Comparison of ENCODE assay signal across 23 cellular contexts in genomic region chr1:161220002-161220401, GRCh38. TPM values are rescaled to one million over a fixed set of nuclear protein-coding genes. Genes with fewer than 3 reads are reported as not detected.
DNase-seq lines count a peak whose midpoint lies in the region; ATAC-seq and TF ChIP-seq lines count a peak whose summit lies in the region.
"Had no signal": no experiment of that assay in that cellular context is flagged by ENCODE, and none has a peak within 500 bp of the region (broad histone marks: within the 10 kb centered on the region; RNA-seq: fewer than 3 reads in every experiment).

No MANE protein-coding gene starts in this region.

- no peak for ATAC-seq in CD4-positive, alpha-beta T cell (ENCODE audit: poor library complexity)
- ATAC-seq in natural killer cell treated with Interleukin-12 subunit alpha and Interleukin-12 subunit beta and Interleukin-15 and Interleukin-18, amount 100 ng/mL, for 72 hours: no peak
- ATAC-seq in GM19395 (IDR thresholded peaks at IDR 0.05; ENCODE audit: unreplicated experiment): no peak
- ATAC-seq: Panc1 had no signal

- CTCF ChIA-PET in CD4-positive, alpha-beta T cell (lab: Charles Lee): interaction anchor here (1.0 kb wide), 1 partner anchor 10 kb away, joined by 3 read pairs; no protein-coding TSS in a partner anchor
- CTCF ChIA-PET in HEK293 (lab: Yijun Ruan, JAX): interaction anchor here (0.7 to 2.5 kb wide), 8 partner anchors 10 to 162 kb away, joined by 3 to 9 read pairs (median 4); partner anchors contain the start of gene NDUFS2
- CTCF ChIA-PET in A673 (lab: Charles Lee): no interaction called here

- H3K4me1 ChIP-seq in HEK293 (ENCODE audit: control insufficient read depth, insufficient read depth, low read length): no peaks in the 10 kb centered on the region
- peaks cover 1% of the 10 kb centered on the region for H3K4me1 ChIP-seq in A673 (ENCODE audit: insufficient read depth, low read length, poor library complexity, severe bottlenecking)

- H3K27ac ChIP-seq in CD4-positive, alpha-beta T cell (ENCODE audit: low read depth, low read length): no peak overlapping the region
- no peak overlapping the region for H3K27ac ChIP-seq in HEK293 (ENCODE audit: extremely low read depth, low read depth, low read length)
- no peak overlapping the region for H3K27ac ChIP-seq in A673 (ENCODE audit: low read depth, low read length, poor library complexity, severe bottlenecking)
- H3K27ac ChIP-seq: BLaER1, HL-60 had no signal

- H3K4me3 ChIP-seq in HEK293 (ENCODE audit: low read depth, low read length) (no peak overlapping the region), A673 (ENCODE audit: low read depth, low read length, poor library complexity, severe bottlenecking) (no peak overlapping the region)
- H3K4me3 ChIP-seq: BLaER1 had no signal

- POLR2A ChIA-PET in CD4-positive, alpha-beta T cell (lab: Charles Lee): interaction anchor here (2.6 kb wide), 1 partner anchor 17 kb away, joined by 22 read pairs; the partner anchor contains the start of gene NDUFS2
- POLR2A ChIA-PET in HEK293 (lab: Yijun Ruan, JAX) (no interaction called here), A673 (lab: Charles Lee; ENCODE audit: low non-redundant PET) (no interaction called here)

- DNase-seq in CD4-positive, alpha-beta T cell: no peak
- DNase-seq in immature natural killer cell (no peak), NCI-H82 (lab: John Stamatoyannopoulos, UW) (no peak), foreskin melanocyte (no peak), A673 (ENCODE audit: low spot score) (no peak)
- no peak for DNase-seq in natural killer cell treated with Interleukin-12 subunit alpha and Interleukin-12 subunit beta and Interleukin-15 and Interleukin-18, amount 100 ng/mL, for 72 hours (ENCODE audit: low spot score)
- DNase-seq: ACHN; EL; GF-D8; HFFc6; KG1; NCI-H1092; NCI-H1436; NCI-H1930; NCI-H510A treated with DMSO at 0.1 percent for 48 hours; NCI-H748 treated with DMSO at 0.1 percent for 48 hours; NK-92 treated with Interleukin-12 subunit alpha and Interleukin-12 subunit beta, amount 100 ng/mL, for 24 hours had no signal

- peaks cover 54% of the 10 kb centered on the region for H3K4me1 Mint-ChIP-seq in CD4-positive, alpha-beta T cell (ENCODE audit: low read depth)
- peaks cover 60 to 65% of the 10 kb centered on the region in 2 donors for H3K4me1 Mint-ChIP-seq in immature natural killer cell
- peaks cover 42 to 56% of the 10 kb centered on the region in 2 donors for H3K4me1 Mint-ChIP-seq in natural killer cell treated with Interleukin-12 subunit alpha and Interleukin-12 subunit beta and Interleukin-15 and Interleukin-18, amount 100 ng/mL, for 72 hours (ENCODE audit: low read depth in 2 of 2)

- TF ChIP-seq CTCF in CD4-positive, alpha-beta T cell (IDR thresholded peaks at IDR 0.05): no peak
- TF ChIP-seq CTCF in HEK293 (tag by site-specific recombination; IDR thresholded peaks at IDR 0.05): no peak
- no peak for TF ChIP-seq CTCF in A673 (conservative IDR thresholded peaks at IDR 0.05; ENCODE audit: low read depth, low read length)

- H3K27me3 Mint-ChIP-seq in CD4-positive, alpha-beta T cell: no peaks in the 10 kb centered on the region
- peaks cover 0 to 15% (median 11%) of the 10 kb centered on the region in 3 donors for H3K27me3 Mint-ChIP-seq in immature natural killer cell (ENCODE audit: low read depth in 3 of 3)
- H3K27me3 Mint-ChIP-seq in natural killer cell treated with Interleukin-12 subunit alpha and Interleukin-12 subunit beta and Interleukin-15 and Interleukin-18, amount 100 ng/mL, for 72 hours: no peaks in the 10 kb centered on the region

- no peaks in the 10 kb centered on the region for H3K9me3 ChIP-seq in CD4-positive, alpha-beta T cell (ENCODE audit: control insufficient read depth, low read length)
- H3K9me3 ChIP-seq in HEK293 (ENCODE audit: control insufficient read depth, insufficient read depth, low read depth, low read length): no peaks in the 10 kb centered on the region
- no peaks in the 10 kb centered on the region for H3K9me3 ChIP-seq in A673 (ENCODE audit: low read depth, low read length, poor library complexity, severe bottlenecking)
- H3K9me3 ChIP-seq: BLaER1 had no signal

- peak overlapping the region; percentile 91 for H3K27ac Mint-ChIP-seq in CD4-positive, alpha-beta T cell
- peak overlapping the region; percentile 96 to 100 (median 98) for H3K27ac Mint-ChIP-seq in immature natural killer cell
- peak overlapping the region; percentile 94 to 100 for H3K27ac Mint-ChIP-seq in natural killer cell treated with Interleukin-12 subunit alpha and Interleukin-12 subunit beta and Interleukin-15 and Interleukin-18, amount 100 ng/mL, for 72 hours
- H3K27ac Mint-ChIP-seq: HFFc6 had no signal

- BruUV-seq in A673 (replicated peaks; lab: Mats Ljungman, UMichigan): no TSS peak

- H3K9me3 Mint-ChIP-seq in CD4-positive, alpha-beta T cell: no peaks in the 10 kb centered on the region
- H3K9me3 Mint-ChIP-seq in immature natural killer cell: no peaks in the 10 kb centered on the region
- H3K9me3 Mint-ChIP-seq in natural killer cell treated with Interleukin-12 subunit alpha and Interleukin-12 subunit beta and Interleukin-15 and Interleukin-18, amount 100 ng/mL, for 72 hours: no peaks in the 10 kb centered on the region
- H3K9me3 Mint-ChIP-seq: HFFc6 had no signal

- intact Hi-C loops in CD4-positive, alpha-beta T cell (cut with DNase I, micrococcal nuclease): loop anchor here (5.0 to 10.0 kb wide), 2 partner anchors 43 to 525 kb away; partner anchors contain the start of genes DUSP12 (in 2 of the 2) and B4GALT3 (in 1 of the 2)
- intact Hi-C loops in A673 (cut with micrococcal nuclease; ENCODE audit: unreplicated experiment): no loop called here

- H3K27me3 ChIP-seq in CD4-positive, alpha-beta T cell (ENCODE audit: control insufficient read depth, insufficient read depth, low read length): no peaks in the 10 kb centered on the region
- H3K27me3 ChIP-seq in A673 (replicated peaks; ENCODE audit: insufficient read depth, low read depth, low read length, poor library complexity): no peaks in the 10 kb centered on the region

- H3K36me3 Mint-ChIP-seq in CD4-positive, alpha-beta T cell (ENCODE audit: low read depth): peaks cover 4% of the 10 kb centered on the region
- peaks cover 4 to 34% (median 16%) of the 10 kb centered on the region in 3 donors for H3K36me3 Mint-ChIP-seq in immature natural killer cell
- peaks cover 5% of the 10 kb centered on the region for H3K36me3 Mint-ChIP-seq in natural killer cell treated with Interleukin-12 subunit alpha and Interleukin-12 subunit beta and Interleukin-15 and Interleukin-18, amount 100 ng/mL, for 72 hours

- H3K36me3 ChIP-seq in HEK293 (ENCODE audit: control insufficient read depth in 2 of 2, insufficient read depth in 1 of 2, low read length in 2 of 2) (peaks cover 0 to 3% of the 10 kb centered on the region in 2 experiments; a peak in 1 of 3 replicates), A673 (ENCODE audit: insufficient read depth, low read length, poor library complexity, severe bottlenecking) (peaks cover 3% of the 10 kb centered on the region)
- H3K36me3 ChIP-seq: BLaER1 had no signal

- no peak overlapping the region for H3K4me3 Mint-ChIP-seq in CD4-positive, alpha-beta T cell
- no peak overlapping the region for H3K4me3 Mint-ChIP-seq in immature natural killer cell
- no peak overlapping the region for H3K4me3 Mint-ChIP-seq in natural killer cell treated with Interleukin-12 subunit alpha and Interleukin-12 subunit beta and Interleukin-15 and Interleukin-18, amount 100 ng/mL, for 72 hours
- H3K4me3 Mint-ChIP-seq: HFFc6 had no signal

TF ChIP-seq in HEK293, 187 proteins besides CTCF, POLR2A, EP300 and RAD21:
- TF ChIP-seq ZNF266 (tag by site-specific recombination; IDR thresholded peaks at IDR 0.05; ENCODE audit: low read depth) (no peak), KLF8 (tag by site-specific recombination; IDR thresholded peaks at IDR 0.05) (no peak), PRDM1 (tag by site-specific recombination; IDR thresholded peaks at IDR 0.05) (peak; percentile 64)

RNA-seq across cellular contexts. Expression of gene APOA2, which starts 3.4 kb away (rescaled TPM):
- total RNA-seq in CD4-positive, alpha-beta T cell: not detected
- not detected for polyA plus RNA-seq in immature natural killer cell
- total RNA-seq in natural killer cell treated with Interleukin-12 subunit alpha and Interleukin-12 subunit beta and Interleukin-15 and Interleukin-18, amount 100 ng/mL, for 72 hours: not detected
- not detected in 2 replicates for total RNA-seq in A673 (2021)
- total RNA-seq: HFFc6, HT-29 had no signal

RNA-seq across cellular contexts. Expression of gene FCER1G, which starts 4.9 kb away (rescaled TPM):
- total RNA-seq in CD4-positive, alpha-beta T cell: 1 to 10 TPM; 2.0 TPM
- 1,000 to 10,000 TPM; 1,827 to 3,702 (median 3,300) TPM for polyA plus RNA-seq in immature natural killer cell
- 100 to 1,000 TPM; 111 to 583 TPM for total RNA-seq in natural killer cell treated with Interleukin-12 subunit alpha and Interleukin-12 subunit beta and Interleukin-15 and Interleukin-18, amount 100 ng/mL, for 72 hours
- total RNA-seq in A673 (2021): 1.2 and 1.5 TPM in 2 replicates
- total RNA-seq: HT-29 had no signal

RNA-seq across cellular contexts. Expression of gene TOMM40L, which starts 5.9 kb away (rescaled TPM):
- total RNA-seq in CD4-positive, alpha-beta T cell: 1 to 10 TPM; 3.2 to 4.1 TPM
- 10 to 100 TPM in 2 of 3 donors, 1 to 10 TPM in 1; 7.9 to 11.3 (median 11.1) TPM for polyA plus RNA-seq in immature natural killer cell
- total RNA-seq in natural killer cell treated with Interleukin-12 subunit alpha and Interleukin-12 subunit beta and Interleukin-15 and Interleukin-18, amount 100 ng/mL, for 72 hours: 10 to 100 TPM; 25.9 to 27.8 TPM
- 14.0 TPM in 2 replicates for total RNA-seq in A673 (2021)

RNA-seq across cellular contexts. Expression of gene NDUFS2, which starts 17.8 kb away (rescaled TPM):
- total RNA-seq in CD4-positive, alpha-beta T cell: 10 to 100 TPM; 49.9 to 55.7 TPM
- 100 to 1,000 TPM in 1 of 3 donors, 10 to 100 TPM in 2; 59.6 to 117 (median 99.1) TPM for polyA plus RNA-seq in immature natural killer cell
- 10 to 100 TPM; 86.2 to 87.8 TPM for total RNA-seq in natural killer cell treated with Interleukin-12 subunit alpha and Interleukin-12 subunit beta and Interleukin-15 and Interleukin-18, amount 100 ng/mL, for 72 hours
- 123 and 133 TPM in 2 replicates for total RNA-seq in A673 (2021)

RNA-seq across cellular contexts. Expression of gene NR1I3, which starts 18.0 kb away (rescaled TPM):
- total RNA-seq in CD4-positive, alpha-beta T cell: not detected
- polyA plus RNA-seq in immature natural killer cell: not detected
- not detected for total RNA-seq in natural killer cell treated with Interleukin-12 subunit alpha and Interleukin-12 subunit beta and Interleukin-15 and Interleukin-18, amount 100 ng/mL, for 72 hours
- total RNA-seq in A673 (2021): not detected in 2 replicates
- total RNA-seq: HFFc6, HT-29 had no signal

Comparison
In these comparisons a context has a peak if more than half of its experiments do, and no peak if none do; other contexts are left out.
1. RNA of gene FCER1G, which starts 4.9 kb away (total RNA-seq): 111 to 583 TPM in natural killer cell treated with Interleukin-12 subunit alpha and Interleukin-12 subunit beta and Interleukin-15 and Interleukin-18, amount 100 ng/mL, for 72 hours; 2.0 TPM in CD4-positive, alpha-beta T cell and 1.2 to 1.5 TPM in A673; every median in the first group is over 10 times any median in the second.
2. Peak in every context shown above with its lines, with median percentiles within 50 percentile points of each other: H3K27ac Mint-ChIP-seq.